ENCODE assay signal across 25 cellular contexts in genomic region chr2:221833972-221834371, GRCh38.
"Had no signal": no experiment of that assay in that cellular context is flagged by ENCODE, and none has a peak within 500 bp of the region (broad histone marks: within the 10 kb centered on the region; RNA-seq: fewer than 3 reads in every experiment).

No MANE protein-coding gene starts in this region.

- H3K27me3 Mint-ChIP-seq: activated B cell treated with CpG ODN at 0.5 μM for 24 hours; activated CD4-positive, alpha-beta T cell treated with anti-CD3 and anti-CD28 coated beads, Interleukin-2, amount 10 ng/mL, durations not matched to agents 24 days and 14 days; activated CD8-positive, alpha-beta memory T cell treated with anti-CD3 and anti-CD28 coated beads, Interleukin-2, amount 10 ng/mL, durations not matched to agents 7 days and 5 days; activated naive CD8-positive, alpha-beta T cell treated with anti-CD3 and anti-CD28 coated beads for 36 hours; activated T-cell treated with anti-CD3 and anti-CD28 coated beads, Interleukin-2, amount 50 U/mL, for 24 hours had no signal

- H3K9me3 Mint-ChIP-seq: activated B cell treated with CpG ODN at 0.5 μM for 24 hours; activated CD4-positive, alpha-beta T cell treated with anti-CD3 and anti-CD28 coated beads, Interleukin-2, amount 10 ng/mL, durations not matched to agents 24 days and 14 days; activated naive CD8-positive, alpha-beta T cell treated with anti-CD3 and anti-CD28 coated beads for 36 hours had no signal

- H3K36me3 Mint-ChIP-seq: activated CD8-positive, alpha-beta memory T cell treated with anti-CD3 and anti-CD28 coated beads, Interleukin-2, amount 10 ng/mL, durations not matched to agents 7 days and 5 days; activated naive CD8-positive, alpha-beta T cell treated with anti-CD3 and anti-CD28 coated beads for 36 hours had no signal

- H3K9ac ChIP-seq: KMS-11 had no signal

- H3K27ac ChIP-seq: brain microvascular endothelial cell, KMS-11, SJSA1 had no signal

- DNase-seq: activated B cell treated with CpG ODN at 0.5 μM for 24 hours; activated CD4-positive, alpha-beta T cell treated with anti-CD3 and anti-CD28 coated beads for 1 hour; activated CD4-positive, alpha-beta T cell treated with anti-CD3 and anti-CD28 coated beads, Interleukin-2, amount 10 ng/mL, durations not matched to agents 24 days and 14 days; activated CD4-positive, alpha-beta T cell treated with anti-CD3 and anti-CD28 coated beads, Interleukin-2, amount 50 U/mL, for 48 hours; activated CD8-positive, alpha-beta memory T cell treated with anti-CD3 and anti-CD28 coated beads, Interleukin-2, amount 10 ng/mL, durations not matched to agents 7 days and 5 days; activated gamma-delta T cell; activated naive CD4-positive, alpha-beta T cell treated with anti-CD3 and anti-CD28 coated beads for 36 hours; activated naive CD8-positive, alpha-beta T cell treated with anti-CD3 and anti-CD28 coated beads for 36 hours; activated T-cell treated with anti-CD3 and anti-CD28 coated beads, Interleukin-2, amount 50 U/mL, for 24 hours; brain microvascular endothelial cell; cerebellar nuclear complex; NCI-H1092; NCI-H1436; NCI-H187 treated with DMSO at 0.1 percent for 48 hours; NCI-H2081 treated with DMSO at 0.1 percent for 48 hours; NCI-H345; NCI-H510A; NCI-H526 treated with DMSO at 0.1 percent for 48 hours; PC-3; SHP77; SW 1271 had no signal

- H3K4me1 Mint-ChIP-seq: activated B cell treated with CpG ODN at 0.5 μM for 24 hours; activated CD4-positive, alpha-beta T cell treated with anti-CD3 and anti-CD28 coated beads, Interleukin-2, amount 10 ng/mL, durations not matched to agents 24 days and 14 days; activated CD8-positive, alpha-beta memory T cell treated with anti-CD3 and anti-CD28 coated beads, Interleukin-2, amount 10 ng/mL, durations not matched to agents 7 days and 5 days; activated naive CD8-positive, alpha-beta T cell treated with anti-CD3 and anti-CD28 coated beads for 36 hours had no signal

- H3K4me3 ChIP-seq: SJSA1 had no signal

- H3K4me2 ChIP-seq: KMS-11 had no signal

- FAIRE-seq: RCC 7860 had no signal

- H3K36me3 ChIP-seq: brain microvascular endothelial cell, SJSA1 had no signal

- H3K4me1 ChIP-seq: SJSA1 had no signal

- ATAC-seq: activated CD8-positive, alpha-beta memory T cell treated with anti-CD3 and anti-CD28 coated beads, Interleukin-2, amount 10 ng/mL, durations not matched to agents 7 days and 5 days; PC-3; SK-N-SH treated with all-trans-retinoic acid at 6 μM for 48 hours had no signal

- H3K9me3 ChIP-seq: SJSA1 had no signal

- H3K27me3 ChIP-seq: brain microvascular endothelial cell had no signal

- H3K4me3 Mint-ChIP-seq: activated B cell treated with CpG ODN at 0.5 μM for 24 hours; activated CD4-positive, alpha-beta T cell treated with anti-CD3 and anti-CD28 coated beads, Interleukin-2, amount 10 ng/mL, durations not matched to agents 24 days and 14 days; activated CD8-positive, alpha-beta memory T cell treated with anti-CD3 and anti-CD28 coated beads, Interleukin-2, amount 10 ng/mL, durations not matched to agents 7 days and 5 days; activated naive CD4-positive, alpha-beta T cell treated with anti-CD3 and anti-CD28 coated beads for 36 hours; activated naive CD8-positive, alpha-beta T cell treated with anti-CD3 and anti-CD28 coated beads for 36 hours; activated T-cell treated with anti-CD3 and anti-CD28 coated beads, Interleukin-2, amount 50 U/mL, for 24 hours had no signal

- H3K27ac Mint-ChIP-seq: activated B cell treated with CpG ODN at 0.5 μM for 24 hours; activated CD4-positive, alpha-beta T cell treated with anti-CD3 and anti-CD28 coated beads, Interleukin-2, amount 10 ng/mL, durations not matched to agents 24 days and 14 days; activated CD8-positive, alpha-beta memory T cell treated with anti-CD3 and anti-CD28 coated beads, Interleukin-2, amount 10 ng/mL, durations not matched to agents 7 days and 5 days; activated naive CD4-positive, alpha-beta T cell treated with anti-CD3 and anti-CD28 coated beads for 36 hours; activated naive CD8-positive, alpha-beta T cell treated with anti-CD3 and anti-CD28 coated beads for 36 hours; activated T-cell treated with anti-CD3 and anti-CD28 coated beads, Interleukin-2, amount 50 U/mL, for 24 hours had no signal
